In the genomic region with DNA sequence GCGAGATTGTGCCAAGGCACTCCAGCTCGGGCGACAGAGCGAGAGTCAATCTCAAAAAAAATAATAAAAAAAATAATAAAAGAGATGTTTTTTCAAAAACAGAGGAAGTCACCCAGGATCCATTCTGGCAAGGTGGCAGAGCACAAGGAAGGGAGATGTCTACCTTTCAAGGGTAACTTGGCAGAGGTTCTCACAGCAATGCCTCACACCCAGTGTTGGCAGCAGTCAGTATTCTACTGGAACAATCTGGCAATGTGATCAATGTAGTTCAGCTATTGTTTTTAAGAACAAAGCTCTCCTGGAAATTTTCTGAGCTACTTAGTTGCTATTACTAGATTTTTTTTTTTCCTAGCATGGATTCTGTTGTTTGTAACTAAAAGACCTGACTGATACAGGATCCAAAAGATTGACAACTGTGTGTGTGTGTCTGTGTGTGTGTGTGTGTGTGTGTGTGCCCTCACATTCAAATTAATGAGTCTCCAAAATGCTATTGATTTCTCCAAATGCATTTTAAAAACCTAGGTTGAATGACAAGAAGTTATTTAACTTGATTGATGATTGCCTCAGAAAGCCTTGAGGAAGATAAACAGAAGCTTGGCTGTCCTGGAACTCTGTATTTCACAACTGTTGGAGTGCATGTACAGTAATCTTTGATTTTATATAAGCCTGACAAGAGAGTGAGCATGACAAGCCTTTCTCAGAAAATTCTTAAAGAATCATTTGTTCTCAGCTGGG, we compare ENCODE assay signal across 9 cellular contexts.
"Had no signal": no experiment of that assay in that cellular context is flagged by ENCODE, and none has a peak within 500 bp of the region (broad histone marks: within the 10 kb centered on the region; RNA-seq: fewer than 3 reads in every experiment).

No MANE protein-coding gene starts in this region.

- ATAC-seq: left cardiac atrium; natural killer cell treated with Interleukin-12 subunit alpha and Interleukin-12 subunit beta and Interleukin-15 and Interleukin-18, amount 100 ng/mL, for 72 hours had no signal

- H3K27ac ChIP-seq: thoracic aorta, uterus had no signal

- H3K36me3 ChIP-seq: thoracic aorta, uterus had no signal

- H3K4me3 ChIP-seq: thoracic aorta, uterus had no signal

- H3K27me3 ChIP-seq: uterus had no signal

- H3K9me3 ChIP-seq: thoracic aorta, uterus had no signal

- H3K4me1 ChIP-seq: uterus had no signal

- DNase-seq: activated CD4-positive, alpha-beta T cell treated with anti-CD3 and anti-CD28 coated beads, Interleukin-2, amount 50 U/mL, for 1 hour; activated CD4-positive, CD25-positive, alpha-beta regulatory T cell; hippocampal formation; left cardiac atrium; stimulated activated CD4-positive, alpha-beta T cell treated with anti-CD3 and anti-CD28 coated beads, Interleukin-4, amount 100 ng/mL, for 1 hour; stimulated activated CD8-positive, alpha-beta memory T cell treated with anti-CD3 and anti-CD28 coated beads, Interleukin-4, amount 100 ng/mL, for 48 hours; uterus had no signal
